ENCODE assay signal across 11 cellular contexts in the genomic region with DNA sequence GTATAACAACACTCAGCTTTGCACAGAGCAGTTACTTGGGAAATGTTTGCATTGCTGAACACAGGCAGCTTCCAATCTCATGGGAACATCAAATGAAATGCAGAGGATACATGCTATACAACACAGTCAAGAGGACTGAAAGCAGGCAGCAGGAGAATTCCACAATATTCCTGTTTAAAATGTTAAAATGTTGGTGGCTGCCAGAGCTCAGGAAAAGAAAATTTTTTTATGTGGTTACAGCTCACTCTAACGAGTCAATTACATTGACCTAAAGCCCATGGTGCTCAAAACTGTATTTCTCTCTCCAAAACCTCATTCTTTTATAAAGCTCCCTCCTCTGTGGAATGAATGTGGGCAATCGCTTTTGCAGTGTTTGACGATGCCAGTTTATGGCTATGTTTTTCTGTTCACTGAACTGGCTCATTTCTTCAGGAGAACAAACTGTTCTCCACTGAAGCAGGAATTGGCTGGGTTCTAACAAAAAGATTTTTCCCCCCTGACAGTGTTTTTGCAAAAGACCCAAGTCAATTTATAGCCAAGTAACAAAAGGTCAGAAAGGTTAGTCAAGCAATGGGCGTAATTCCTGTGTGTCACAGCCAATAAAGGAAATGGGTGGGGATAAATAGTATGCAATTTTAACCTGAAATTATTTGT.
A peak's percentile ranks its signal among the peaks of the same experiment; 100 is the strongest.
DNase-seq lines count a peak whose midpoint lies in the region; ATAC-seq, FAIRE-seq and TF ChIP-seq lines count a peak whose summit lies in the region.
"Had no signal": no experiment of that assay in that cellular context is flagged by ENCODE, and none has a peak within 500 bp of the region (broad histone marks: within the 10 kb centered on the region; RNA-seq: fewer than 3 reads in every experiment).

No MANE protein-coding gene starts in this region.

- peak overlapping the region; percentile 15; the same call in 1 of the 3 replicates for H3K4me2 ChIP-seq in A549

- intact Hi-C loops in ascending aorta (cut with DNase I) = loop anchor here (1.0 to 2.0 kb wide), 5 partner anchors 16 to 92 kb away; partner anchors contain the start of genes LPIN3 and ZHX3
- intact Hi-C loops in heart right ventricle (cut with DNase I) = loop anchor here in 6 of 10 donors (1.0 to 5.0 kb wide), 9 partner anchors 16 to 111 kb away; partner anchors contain the start of genes ZHX3 (in 5 of the 6), LPIN3 (in 1 of the 6) and PLCG1 (in 1 of the 6)

- ATAC-seq in A549 (no peak), heart right ventricle (peak in 7 of 8 donors; percentile 61 to 84 (median 70)), GM18505 (IDR thresholded peaks at IDR 0.05; ENCODE audit: unreplicated experiment) (no peak), GM21528 (IDR thresholded peaks at IDR 0.05; ENCODE audit: low FRiP score, unreplicated experiment) (no peak)

- no peak for TF ChIP-seq EP300 in A549 (IDR thresholded peaks at IDR 0.05)

- TF ChIP-seq CTCF in A549 (IDR thresholded peaks at IDR 0.05) (no peak), ascending aorta (IDR thresholded peaks at IDR 0.05) (no peak), heart right ventricle (IDR thresholded peaks at IDR 0.05) (no peak), osteocyte (IDR thresholded peaks at IDR 0.05) (no peak)

- TF ChIP-seq POLR2A in A549 (IDR thresholded peaks at IDR 0.05; ENCODE audit: low read length) = no peak
- TF ChIP-seq POLR2A in GM18505 (IDR thresholded peaks at IDR 0.05; ENCODE audit: borderline replicate concordance, extremely low read depth, insufficient read depth, insufficient read length) = no peak

- H3K4me1 ChIP-seq in A549 = peaks cover 6% of the 10 kb centered on the region; the same call in 2 of the 3 replicates
- H3K4me1 ChIP-seq in ascending aorta = peaks cover 34 to 69% of the 10 kb centered on the region in 2 donors
- H3K4me1 ChIP-seq in heart right ventricle = peaks cover 27 to 86% (median 65%) of the 10 kb centered on the region in 9 donors

- peak overlapping the region; percentile 93 for H3K27ac Mint-ChIP-seq in osteocyte (ENCODE audit: unreplicated experiment)
- H3K27ac Mint-ChIP-seq: activated CD4-positive, alpha-beta memory T cell treated with anti-CD3 and anti-CD28 coated beads, Interleukin-2, amount 10 ng/mL, durations not matched to agents 7 days and 5 days; dendritic cell treated with granulocyte-macrophage colony-stimulating factor and Interleukin-4, amounts not matched to agents 40 ng/mL and 50 ng/mL, for 4 days had no signal

- no peaks in the 10 kb centered on the region for H3K9me3 ChIP-seq in A549
- no peaks in the 10 kb centered on the region for H3K9me3 ChIP-seq in ascending aorta
- no peaks in the 10 kb centered on the region for H3K9me3 ChIP-seq in heart right ventricle

- peaks cover 66% of the 10 kb centered on the region for H3K4me1 Mint-ChIP-seq in osteocyte (ENCODE audit: unreplicated experiment)
- H3K4me1 Mint-ChIP-seq: activated CD4-positive, alpha-beta memory T cell treated with anti-CD3 and anti-CD28 coated beads, Interleukin-2, amount 10 ng/mL, durations not matched to agents 7 days and 5 days had no signal

- POLR2A ChIA-PET in A549 (lab: Yijun Ruan, JAX) = no interaction called here

- no peak for FAIRE-seq in A549 (lab: Jason Lieb, UNC)

- no peaks in the 10 kb centered on the region for H3K36me3 ChIP-seq in ascending aorta
- H3K36me3 ChIP-seq in heart right ventricle = no peaks in the 10 kb centered on the region

- no peaks in the 10 kb centered on the region for H3K27me3 ChIP-seq in ascending aorta
- no peaks in the 10 kb centered on the region for H3K27me3 ChIP-seq in heart right ventricle

- CTCF ChIA-PET in A549 (lab: Yijun Ruan, JAX) = interaction anchor here (0.7 to 2.0 kb wide), 6 partner anchors 16 to 153 kb away, joined by 3 to 5 read pairs (median 4); partner anchors contain the start of gene LPIN3

- WGBS in A549 (ENCODE audit: missing lambda C conversion rate) = 79% methylated on average over 4 of the region's 4 CpGs
- WGBS in heart right ventricle, 2 donors = 37 to 44% methylated on average over 4 of the region's 4 CpGs

- DNase-seq in A549 (ENCODE audit: low read depth in 1 of 2, low spot score in 1 of 2) = no peak
- peak in 1 of 2 donors; percentile 81 for DNase-seq in ascending aorta (ENCODE audit: low spot score in 2 of 2)
- peak in 1 of 2 donors; percentile 32 for DNase-seq in heart right ventricle
- DNase-seq in osteocyte (ENCODE audit: extremely low spot score, unreplicated experiment) = no peak
- DNase-seq in mesenteric fat pad (ENCODE audit: low spot score) = no peak
- DNase-seq in activated CD4-positive, CD25-positive, alpha-beta regulatory T cell treated with anti-CD3 and anti-CD28 coated beads, Interleukin-2, amount 50 U/mL, for 72 hours = no peak
- DNase-seq: activated CD4-positive, alpha-beta memory T cell treated with anti-CD3 and anti-CD28 coated beads, Interleukin-2, amount 10 ng/mL, durations not matched to agents 7 days and 5 days had no signal

- no peak for TF ChIP-seq RAD21 in A549 (conservative IDR thresholded peaks at IDR 0.05 in 1 of 2, IDR thresholded peaks at IDR 0.05 in 1 of 2)

- H3K4me3 ChIP-seq in A549 = no peak overlapping the region
- H3K4me3 ChIP-seq in ascending aorta = no peak overlapping the region
- H3K4me3 ChIP-seq in heart right ventricle = no peak overlapping the region

- H3K36me3 Mint-ChIP-seq in osteocyte (ENCODE audit: unreplicated experiment) = peaks cover 4% of the 10 kb centered on the region
- H3K36me3 Mint-ChIP-seq: IgD-negative memory B cell had no signal

- no peaks in the 10 kb centered on the region for H3K27me3 Mint-ChIP-seq in osteocyte (ENCODE audit: unreplicated experiment)
- H3K27me3 Mint-ChIP-seq: activated CD4-positive, alpha-beta memory T cell treated with anti-CD3 and anti-CD28 coated beads, Interleukin-2, amount 10 ng/mL, durations not matched to agents 7 days and 5 days; IgD-negative memory B cell had no signal

- H3K27ac ChIP-seq in A549 (no peak overlapping the region; a peak in 1 of 6 replicates), ascending aorta (peak overlapping the region; percentile 99), heart right ventricle (peak overlapping the region; percentile 83 to 94 (median 88))

- H3K4me3 Mint-ChIP-seq in osteocyte (ENCODE audit: unreplicated experiment) = peak overlapping the region; percentile 42
- H3K4me3 Mint-ChIP-seq: activated CD4-positive, alpha-beta memory T cell treated with anti-CD3 and anti-CD28 coated beads, Interleukin-2, amount 10 ng/mL, durations not matched to agents 7 days and 5 days; dendritic cell treated with granulocyte-macrophage colony-stimulating factor and Interleukin-4, amounts not matched to agents 40 ng/mL and 50 ng/mL, for 4 days had no signal

- no peaks in the 10 kb centered on the region for H3K9me3 Mint-ChIP-seq in osteocyte (ENCODE audit: unreplicated experiment)
- H3K9me3 Mint-ChIP-seq: activated CD4-positive, alpha-beta memory T cell treated with anti-CD3 and anti-CD28 coated beads, Interleukin-2, amount 10 ng/mL, durations not matched to agents 7 days and 5 days; dendritic cell treated with granulocyte-macrophage colony-stimulating factor and Interleukin-4, amounts not matched to agents 40 ng/mL and 50 ng/mL, for 4 days; IgD-negative memory B cell had no signal

TF ChIP-seq in A549, 52 proteins besides CTCF, POLR2A, EP300 and RAD21:
- TF ChIP-seq, protein P1, sequence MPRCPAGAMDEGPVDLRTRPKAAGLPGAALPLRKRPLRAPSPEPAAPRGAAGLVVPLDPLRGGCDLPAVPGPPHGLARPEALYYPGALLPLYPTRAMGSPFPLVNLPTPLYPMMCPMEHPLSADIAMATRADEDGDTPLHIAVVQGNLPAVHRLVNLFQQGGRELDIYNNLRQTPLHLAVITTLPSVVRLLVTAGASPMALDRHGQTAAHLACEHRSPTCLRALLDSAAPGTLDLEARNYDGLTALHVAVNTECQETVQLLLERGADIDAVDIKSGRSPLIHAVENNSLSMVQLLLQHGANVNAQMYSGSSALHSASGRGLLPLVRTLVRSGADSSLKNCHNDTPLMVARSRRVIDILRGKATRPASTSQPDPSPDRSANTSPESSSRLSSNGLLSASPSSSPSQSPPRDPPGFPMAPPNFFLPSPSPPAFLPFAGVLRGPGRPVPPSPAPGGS (IDR thresholded peaks at IDR 0.05) = no peak
- TF ChIP-seq ZC3H11A (IDR thresholded peaks at IDR 0.05) = no peak
- no peak for TF ChIP-seq MAFK (IDR thresholded peaks at IDR 0.05; ENCODE audit: partially characterized antibody)
- TF ChIP-seq JUN (IDR thresholded peaks at IDR 0.05) = no peak
- TF ChIP-seq JUNB (IDR thresholded peaks at IDR 0.05) = no peak
- TF ChIP-seq PHF8 (IDR thresholded peaks at IDR 0.05; ENCODE audit: borderline replicate concordance, low read depth) = no peak
- TF ChIP-seq HOXB5 (CRISPR knock-in tag; IDR thresholded peaks at IDR 0.05) = no peak
- TF ChIP-seq HOXA7 (CRISPR knock-in tag; IDR thresholded peaks at IDR 0.05) = no peak
- no peak for TF ChIP-seq POLR2AphosphoS2 (conservative IDR thresholded peaks at IDR 0.05; ENCODE audit: low read length)
- no peak for TF ChIP-seq RCOR1 (IDR thresholded peaks at IDR 0.05; ENCODE audit: low read depth, low read length)
- no peak for TF ChIP-seq CBX8 (IDR thresholded peaks at IDR 0.05)
- TF ChIP-seq FOSB (CRISPR knock-in tag; IDR thresholded peaks at IDR 0.05) = no peak

Comparison
In these comparisons a context has a peak if more than half of its experiments do, and no peak if none do; other contexts are left out.
1. ATAC-seq: peak in heart right ventricle (7 of 8); none in A549 (0 of 2), GM18505 (single experiment) and GM21528 (single experiment).
2. H3K27ac ChIP-seq: peak in ascending aorta (2 of 2) and heart right ventricle (10 of 10); none in A549 (0 of 2).